Comparison of ENCODE assay signal across 19 cellular contexts in the genomic region with DNA sequence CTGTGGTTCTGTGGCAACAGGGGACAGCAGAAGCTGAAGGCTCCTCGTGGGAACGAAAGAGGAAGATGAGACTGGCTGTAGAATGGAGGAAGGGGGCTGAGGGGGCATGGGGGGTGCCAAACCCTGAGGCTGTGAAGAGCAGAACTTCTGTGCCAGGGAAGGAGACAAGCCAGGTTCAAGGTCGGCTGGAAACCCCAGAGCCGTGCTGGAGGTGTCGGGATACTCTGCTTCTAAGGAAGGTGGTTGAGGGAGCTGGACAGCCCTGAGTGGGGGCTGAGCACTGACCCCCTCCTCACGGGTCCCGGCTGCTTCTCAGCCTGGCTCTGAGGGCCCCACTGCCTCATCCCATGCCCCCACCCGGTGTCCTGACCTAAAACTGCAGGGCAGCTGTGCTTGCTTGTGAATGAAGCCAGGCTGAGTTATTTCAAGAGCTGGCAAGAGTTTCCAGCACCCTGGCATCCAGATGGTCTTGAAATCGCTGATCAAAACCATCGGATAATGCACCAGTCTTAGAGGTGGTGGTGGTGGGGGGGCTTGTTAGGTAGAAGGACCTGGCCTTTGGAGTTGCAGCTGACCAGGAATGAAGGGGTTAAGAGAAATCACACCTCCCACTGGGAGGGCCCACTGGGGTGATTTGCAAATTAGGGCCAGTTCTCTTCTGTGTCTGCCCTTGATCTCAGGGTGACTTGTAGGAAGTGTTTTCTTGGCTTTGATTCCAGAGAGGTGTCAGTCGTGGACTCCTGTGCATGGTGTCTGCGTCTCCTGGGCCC.
"Had no signal": no experiment of that assay in that cellular context is flagged by ENCODE, and none has a peak within 500 bp of the region (broad histone marks: within the 10 kb centered on the region; RNA-seq: fewer than 3 reads in every experiment).

No MANE protein-coding gene starts in this region.

- H3K27ac ChIP-seq: esophagus muscularis mucosa, gastroesophageal sphincter, heart left ventricle, left lung, parathyroid adenoma, transverse colon, VCaP had no signal

- H3K79me2 ChIP-seq: parathyroid adenoma had no signal

- DNase-seq: activated CD4-positive, alpha-beta T cell treated with anti-CD3 and anti-CD28 coated beads, Interleukin-2, amount 50 U/mL, for 1 hour; activated CD4-positive, CD25-positive, alpha-beta regulatory T cell treated with anti-CD3 and anti-CD28 coated beads, Interleukin-2, amount 50 U/mL, for 72 hours; activated CD8-positive, alpha-beta memory T cell treated with anti-CD3 and anti-CD28 coated beads, Interleukin-2, amount 50 U/mL, for 48 hours; activated gamma-delta T cell treated with Interleukin-2 at 50 U/mL for 16 hours; activated T-cell treated with anti-CD3 and anti-CD28 coated beads, Interleukin-2, amount 50 U/mL, for 48 hours; amniotic stem cell; effector CD4-positive, alpha-beta T cell; heart left ventricle; left lung; mammary epithelial cell; stimulated activated naive CD8-positive, alpha-beta T cell treated with anti-CD3 and anti-CD28 coated beads, Interleukin-15, Interleukin-2, amounts not matched to agents 100 U/mL and 50 U/mL, for 24 hours; substantia nigra; T-helper 2 cell; transverse colon had no signal

- H3K9me3 ChIP-seq: esophagus muscularis mucosa, left lung, transverse colon had no signal

- H3K36me3 Mint-ChIP-seq: activated naive CD4-positive, alpha-beta T cell treated with anti-CD3 and anti-CD28 coated beads, Interleukin-2, amount 50 U/mL, for 72 hours had no signal

- H3K27ac Mint-ChIP-seq: activated naive CD4-positive, alpha-beta T cell treated with anti-CD3 and anti-CD28 coated beads, Interleukin-2, amount 50 U/mL, for 72 hours had no signal

- H3K27me3 ChIP-seq: transverse colon had no signal

- H3K4me3 ChIP-seq: esophagus muscularis mucosa, gastroesophageal sphincter, heart left ventricle, left lung, transverse colon had no signal

- H3K4me1 ChIP-seq: esophagus muscularis mucosa, gastroesophageal sphincter, heart left ventricle, left lung, parathyroid adenoma, transverse colon had no signal

- H3K36me3 ChIP-seq: esophagus muscularis mucosa, gastroesophageal sphincter, heart left ventricle, left lung, transverse colon had no signal

- H3K9ac ChIP-seq: parathyroid adenoma had no signal

- H2AFZ ChIP-seq: parathyroid adenoma had no signal

- ATAC-seq: activated naive CD4-positive, alpha-beta T cell treated with anti-CD3 and anti-CD28 coated beads, Interleukin-2, amount 50 U/mL, for 72 hours; gastroesophageal sphincter; heart left ventricle; left lung; stimulated activated naive CD8-positive, alpha-beta T cell treated with anti-CD3 and anti-CD28 coated beads, Interleukin-15, Interleukin-2, amounts not matched to agents 100 U/mL and 50 U/mL, for 24 hours had no signal
